ENCODE assay signal across 16 cellular contexts in the genomic region with DNA sequence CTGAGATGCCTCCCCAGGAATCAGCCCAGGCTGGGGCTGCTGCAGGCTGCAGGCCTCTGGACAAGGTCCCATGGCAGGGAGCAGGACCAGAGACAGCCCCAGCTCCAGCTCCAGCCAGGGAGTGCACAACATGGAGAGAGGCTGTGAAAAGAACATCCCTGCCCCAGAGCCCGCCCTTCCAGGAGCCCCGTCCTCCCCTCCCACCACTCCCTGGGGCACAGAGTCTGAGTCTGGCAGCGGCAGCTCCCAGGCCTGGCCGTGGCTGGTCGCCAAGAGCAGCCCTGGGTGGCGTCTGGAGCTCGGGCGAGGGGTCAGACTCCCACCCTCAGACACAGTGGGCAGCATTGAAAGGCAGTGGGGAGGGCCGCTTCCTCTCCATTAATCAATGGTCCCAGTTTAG. TPM values are rescaled to one million over a fixed set of nuclear protein-coding genes. Genes with fewer than 3 reads are reported as not detected.
A peak's percentile ranks its signal among the peaks of the same experiment; 100 is the strongest.
DNase-seq lines count a peak whose midpoint lies in the region; ATAC-seq and TF ChIP-seq lines count a peak whose summit lies in the region.
"Had no signal": no experiment of that assay in that cellular context is flagged by ENCODE, and none has a peak within 500 bp of the region (broad histone marks: within the 10 kb centered on the region; RNA-seq: fewer than 3 reads in every experiment).

No MANE protein-coding gene starts in this region.

- H3K27me3 ChIP-seq in right cardiac atrium (ENCODE audit: control insufficient read depth, insufficient read depth) (no peaks in the 10 kb centered on the region), RWPE2 (ENCODE audit: insufficient read depth, poor library complexity, severe bottlenecking) (no peaks in the 10 kb centered on the region)

- no peaks in the 10 kb centered on the region for H3K36me3 ChIP-seq in RWPE2 (ENCODE audit: low read depth)

- H3K27ac ChIP-seq in right cardiac atrium (ENCODE audit: low read length) (no peak overlapping the region), RWPE2 (ENCODE audit: poor library complexity, severe bottlenecking) (no peak overlapping the region)
- H3K27ac ChIP-seq: RWPE1 had no signal

- no peak for TF ChIP-seq CTCF in RWPE2 (IDR thresholded peaks at IDR 0.05; ENCODE audit: poor library complexity, severe bottlenecking)

- H3K4me3 ChIP-seq in right cardiac atrium (ENCODE audit: low read length) (no peak overlapping the region), RWPE2 (ENCODE audit: severe bottlenecking) (no peak overlapping the region)

- no peaks in the 10 kb centered on the region for H3K4me1 ChIP-seq in right cardiac atrium (ENCODE audit: control insufficient read depth, insufficient read depth, low read length)
- no peaks in the 10 kb centered on the region for H3K4me1 ChIP-seq in RWPE2 (ENCODE audit: insufficient read depth, poor library complexity, severe bottlenecking)

- no peaks in the 10 kb centered on the region for H3K9me3 ChIP-seq in right cardiac atrium (ENCODE audit: control insufficient read depth, low read length)
- H3K9me3 ChIP-seq in RWPE2 (ENCODE audit: severe bottlenecking) = no peaks in the 10 kb centered on the region

- ATAC-seq in right cardiac atrium (peak; percentile 26 to 63), Right ventricle myocardium inferior (no peak), RWPE2 (ENCODE audit: low read depth) (0 out of 3 replicates have a peak, but pooled peaks have one; percentile 15), left lobe of liver (peak; percentile 23), HG02938 (IDR thresholded peaks at IDR 0.05; ENCODE audit: unreplicated experiment) (no peak)

- DNase-seq in right cardiac atrium (peak in 1 of 3 donors; percentile 77), Right ventricle myocardium inferior (ENCODE audit: missing footprints) (no peak), RWPE2 (ENCODE audit: low spot score) (no peak), left lobe of liver (ENCODE audit: low spot score) (no peak), NCI-H526 (lab: John Stamatoyannopoulos, UW) (no peak), UCSD-AML1 (lab: John Stamatoyannopoulos, UW; ENCODE audit: unreplicated experiment) (no peak), NCI-H2107 (lab: John Stamatoyannopoulos, UW) (no peak)
- DNase-seq: COR-L47; KBM-7; NCI-H1417 treated with DMSO at 0.1 percent for 48 hours; NCI-H2029 treated with DMSO at 0.1 percent for 48 hours; NCI-H2227 treated with DMSO at 0.1 percent for 48 hours; NCI-H524 treated with DMSO at 0.1 percent for 48 hours; NK-92 treated with Interleukin-12 subunit alpha and Interleukin-12 subunit beta, amount 100 ng/mL, for 24 hours had no signal

- 47% methylated on average over 9 of the region's 9 CpGs for WGBS in right cardiac atrium

- intact Hi-C loops in right cardiac atrium (cut with DNase I) (loop anchor here in 1 of 4 donors (10.0 kb wide), 1 partner anchor 161 kb away; no protein-coding TSS in a partner anchor), Right ventricle myocardium inferior (cut with DNase I) (no loop called here)

RNA-seq across cellular contexts. Expression of a gene that starts 37.8 kb away (rescaled TPM):
- total RNA-seq in right cardiac atrium (10 to 100 TPM in 3 of 4 donors, 1 to 10 TPM in 1; 7.0 to 18.7 (median 13.9) TPM), Right ventricle myocardium inferior (7.0 TPM), left lobe of liver (6.9 TPM)
- 7.2 TPM for polyA plus RNA-seq in right cardiac atrium

RNA-seq across cellular contexts. Expression of a gene that starts 51.3 kb away (rescaled TPM):
- total RNA-seq in right cardiac atrium (10 to 100 TPM; 46.3 to 51.4 (median 46.6) TPM), Right ventricle myocardium inferior (46.1 TPM), left lobe of liver (49.9 TPM)
- 35.8 TPM for polyA plus RNA-seq in right cardiac atrium

Comparison
In these comparisons a context has a peak if more than half of its experiments do, and no peak if none do; other contexts are left out.
1. ATAC-seq: peak in right cardiac atrium (2 of 2), RWPE2 (single experiment) and left lobe of liver (single experiment); none in Right ventricle myocardium inferior (single experiment) and HG02938 (single experiment).